2 cellular contexts compared by ENCODE assay signal in the genomic region with DNA sequence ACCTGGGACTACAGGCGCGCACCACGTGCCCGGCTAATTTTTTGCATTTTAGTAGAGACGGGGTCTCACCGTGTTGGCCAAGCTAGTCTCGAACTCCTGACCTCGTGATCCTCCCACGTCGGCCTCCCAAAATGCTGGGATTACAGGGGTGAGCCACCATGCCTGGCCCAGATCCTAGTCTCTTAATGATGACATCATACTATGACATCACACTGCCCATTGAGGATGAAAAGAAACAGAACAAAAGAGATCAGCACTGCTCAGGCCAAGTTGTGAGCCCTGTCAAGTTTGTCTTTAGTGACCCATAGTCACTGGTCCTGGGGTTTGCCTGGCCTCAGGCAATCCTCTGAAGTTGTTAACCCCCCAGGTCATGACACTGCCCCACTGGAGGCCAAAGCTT.
A peak's percentile ranks its signal among the peaks of the same experiment; 100 is the strongest.
TF ChIP-seq lines count a peak whose summit lies in the region.

No MANE protein-coding gene starts in this region.

TF ChIP-seq in GM23338, 12 proteins besides CTCF, POLR2A, EP300 and RAD21:
- TF ChIP-seq CREB1 (CRISPR knock-in tag; IDR thresholded peaks at IDR 0.05; ENCODE audit: low read depth) (0 out of 2 replicates have a peak, but pooled peaks have one; percentile 29), POLR2AphosphoS5 (IDR thresholded peaks at IDR 0.05; ENCODE audit: low read depth) (no peak)

TF ChIP-seq in H1, 55 proteins besides CTCF, POLR2A, EP300 and RAD21:
- TF ChIP-seq USF2 (IDR thresholded peaks at IDR 0.05; ENCODE audit: low read length) (no peak), CREB1 (IDR thresholded peaks at IDR 0.05) (peak; percentile 77)
